In the genomic region with DNA sequence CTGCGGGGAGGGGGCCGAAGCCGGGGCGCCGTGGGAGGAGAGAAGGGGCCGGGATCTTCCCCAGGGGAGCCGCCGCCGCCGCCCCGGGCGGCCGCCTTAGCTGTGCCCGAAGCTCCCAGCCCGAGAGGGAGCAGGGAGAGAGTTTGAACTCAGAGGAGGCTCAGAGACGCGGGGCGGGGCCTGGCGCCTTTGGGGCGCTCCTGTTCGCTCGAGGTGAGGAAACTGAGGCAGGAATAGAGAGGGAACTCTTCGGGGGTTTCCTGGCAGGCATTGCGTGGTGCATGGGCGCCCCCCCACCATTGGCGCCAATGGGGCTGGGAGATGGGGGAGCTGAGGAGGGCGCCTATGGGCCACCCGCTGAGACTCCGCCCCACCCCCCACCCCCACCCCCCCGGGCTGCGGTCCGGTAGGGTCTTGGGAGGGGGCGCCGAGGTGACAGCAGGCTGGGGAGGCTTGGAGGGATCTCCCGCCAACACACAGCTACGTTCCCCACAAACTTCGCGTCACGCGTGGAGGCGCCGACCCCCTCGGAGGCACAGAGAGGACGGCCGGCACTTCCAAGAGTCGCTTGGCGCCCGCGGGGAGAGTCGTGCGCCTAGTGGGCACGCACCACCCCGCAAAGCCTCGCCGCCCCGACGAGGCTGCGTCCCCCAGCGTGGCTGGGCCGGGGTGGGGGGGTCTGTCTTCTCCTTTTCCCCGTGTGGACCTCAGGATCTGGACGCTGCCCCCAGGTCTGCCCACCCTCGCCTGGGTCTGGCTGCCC, we compare ENCODE assay signal across 8 cellular contexts. TPM values are rescaled to one million over a fixed set of nuclear protein-coding genes. Genes with fewer than 3 reads are reported as not detected.
DNase-seq lines count a peak whose midpoint lies in the region; ATAC-seq and TF ChIP-seq lines count a peak whose summit lies in the region.

No MANE protein-coding gene starts in this region.

- ATAC-seq in Right ventricle myocardium superior (ENCODE audit: poor library complexity) (no peak), GM19351 (IDR thresholded peaks at IDR 0.05; ENCODE audit: unreplicated experiment) (no peak)

- peaks cover 41% of the 10 kb centered on the region for H3K4me1 Mint-ChIP-seq in activated naive CD4-positive, alpha-beta T cell treated with anti-CD3 and anti-CD28 coated beads for 36 hours (ENCODE audit: low read depth)

- peak overlapping the region; percentile 61 for H3K4ac ChIP-seq in trophoblast cell (ENCODE audit: low read depth, low read length)

- peak overlapping the region; percentile 92 for H4K91ac ChIP-seq in trophoblast cell (ENCODE audit: low read depth, low read length)

- peak overlapping the region; percentile 78 for H3K4me2 ChIP-seq in DOHH2 (ENCODE audit: low read length)
- H3K4me2 ChIP-seq in trophoblast cell (ENCODE audit: low read length), result peak overlapping the region; percentile 87

- no peaks in the 10 kb centered on the region for H3K9me2 ChIP-seq in DOHH2 (replicated peaks; ENCODE audit: control insufficient read depth, low read length)

- H3K4me3 Mint-ChIP-seq in activated naive CD4-positive, alpha-beta T cell treated with anti-CD3 and anti-CD28 coated beads for 36 hours, result peak overlapping the region; percentile 89

- DNase-seq in LNCaP clone FGC (ENCODE audit: low read depth) (no peak), Right ventricle myocardium superior (peak; percentile 71), trophoblast cell (peak in 1 of 2 donors; percentile 31), NCI-H1092 treated with DMSO at 0.1 percent for 48 hours (lab: John Stamatoyannopoulos, UW) (no peak), dedifferentiated amniotic fluid mesenchymal stem cell (ENCODE audit: extremely low spot score) (no peak)
- peak; percentile 32 for DNase-seq in activated naive CD4-positive, alpha-beta T cell treated with anti-CD3 and anti-CD28 coated beads for 36 hours

- H3K23ac ChIP-seq in trophoblast cell (ENCODE audit: low read length), result no peak overlapping the region

- intact Hi-C loops in activated naive CD4-positive, alpha-beta T cell treated with anti-CD3 and anti-CD28 coated beads for 36 hours (cut with micrococcal nuclease), result loop anchor here (10.0 kb wide), 1 partner anchor 774 kb away; a partner anchor contains a TSS
- intact Hi-C loops in Right ventricle myocardium superior (cut with DNase I), result loop anchor here (10.0 kb wide), 1 partner anchor 244 kb away; no protein-coding TSS in a partner anchor

- peaks cover 15% of the 10 kb centered on the region for H3F3A ChIP-seq in DOHH2 (ENCODE audit: control insufficient read depth, insufficient read depth)

- peaks cover 11% of the 10 kb centered on the region for H3K27me3 Mint-ChIP-seq in activated naive CD4-positive, alpha-beta T cell treated with anti-CD3 and anti-CD28 coated beads for 36 hours (ENCODE audit: low read depth)

- H3K79me1 ChIP-seq in trophoblast cell (ENCODE audit: low read length), result peaks cover 37% of the 10 kb centered on the region

- no CpG with 5 or more reads among the region's 63 CpGs for WGBS in trophoblast cell (ENCODE audit: extremely low coverage, insufficient coverage, insufficient read length)

- peak overlapping the region; percentile 93 for H3K18ac ChIP-seq in trophoblast cell (ENCODE audit: low read length)

- H3K36me3 ChIP-seq in DOHH2 (ENCODE audit: control insufficient read depth, low read length) (peaks cover 46% of the 10 kb centered on the region), trophoblast cell (ENCODE audit: control insufficient read depth in 1 of 2, insufficient read depth in 2 of 2, low read length in 2 of 2) (peaks cover 35 to 36% of the 10 kb centered on the region in 2 experiments)

- H3K79me2 ChIP-seq in DOHH2 (ENCODE audit: control insufficient read depth, low read length), result peaks cover 47% of the 10 kb centered on the region
- H3K79me2 ChIP-seq in trophoblast cell (ENCODE audit: control insufficient read depth, insufficient read depth, low read length, poor library complexity), result peaks cover 21% of the 10 kb centered on the region

- H3K9me3 Mint-ChIP-seq in activated naive CD4-positive, alpha-beta T cell treated with anti-CD3 and anti-CD28 coated beads for 36 hours, result no peaks in the 10 kb centered on the region

- peaks cover 1% of the 10 kb centered on the region for H3K36me3 Mint-ChIP-seq in activated naive CD4-positive, alpha-beta T cell treated with anti-CD3 and anti-CD28 coated beads for 36 hours (ENCODE audit: low read depth)

- peak overlapping the region; percentile 73 for H3K27ac Mint-ChIP-seq in activated naive CD4-positive, alpha-beta T cell treated with anti-CD3 and anti-CD28 coated beads for 36 hours

- peak overlapping the region; percentile 53 for H2BK12ac ChIP-seq in trophoblast cell (ENCODE audit: low read length)

- TF ChIP-seq CTCF in DOHH2 (IDR thresholded peaks at IDR 0.05; ENCODE audit: low read depth, low read length, poor library complexity, severe bottlenecking) (no peak), LNCaP clone FGC (IDR thresholded peaks at IDR 0.05; ENCODE audit: control insufficient read depth, extremely low read depth, insufficient read depth) (no peak)

- peak overlapping the region; percentile 24 for H2AFZ ChIP-seq in trophoblast cell (ENCODE audit: insufficient read depth, low read length, poor library complexity)

- H3K9ac ChIP-seq in trophoblast cell (ENCODE audit: low read length), result peak overlapping the region; percentile 80

- H3K9me3 ChIP-seq in DOHH2 (ENCODE audit: control insufficient read depth, insufficient read depth, low read length) (no peaks in the 10 kb centered on the region), trophoblast cell (ENCODE audit: insufficient read depth, low read depth, low read length) (no peaks in the 10 kb centered on the region)

- peak overlapping the region; percentile 33 for H4K12ac ChIP-seq in trophoblast cell (ENCODE audit: low read depth, low read length)

- H3K27me3 ChIP-seq in DOHH2 (ENCODE audit: control insufficient read depth, low read length) (no peaks in the 10 kb centered on the region), trophoblast cell (ENCODE audit: insufficient read depth, low read length) (no peaks in the 10 kb centered on the region)

- H3K4me1 ChIP-seq in DOHH2 (ENCODE audit: control insufficient read depth, low read length) (peaks cover 78% of the 10 kb centered on the region), trophoblast cell (ENCODE audit: control insufficient read depth in 1 of 2, insufficient read depth in 2 of 2, low read length in 2 of 2) (peaks cover 20 to 28% of the 10 kb centered on the region in 2 experiments)

- peak overlapping the region; percentile 78 for H2BK5ac ChIP-seq in trophoblast cell (ENCODE audit: low read depth, low read length, poor library complexity)

- H3K14ac ChIP-seq in trophoblast cell (ENCODE audit: low read length), result peak overlapping the region; percentile 98

- CTCF ChIA-PET in activated naive CD4-positive, alpha-beta T cell treated with anti-CD3 and anti-CD28 coated beads for 36 hours (lab: Charles Lee), result no interaction called here

- peak overlapping the region; percentile 83 for H2BK120ac ChIP-seq in trophoblast cell (ENCODE audit: insufficient read depth, low read length, poor library complexity)

- peak overlapping the region; percentile 88 for H4K8ac ChIP-seq in trophoblast cell (ENCODE audit: low read depth, low read length)

- no peaks in the 10 kb centered on the region for H4K20me1 ChIP-seq in DOHH2 (ENCODE audit: control insufficient read depth, insufficient read depth, low read depth, low read length)

- peak overlapping the region; percentile 96 for H2AK5ac ChIP-seq in trophoblast cell (ENCODE audit: low read length)

- H3K27ac ChIP-seq in DOHH2 (ENCODE audit: low read depth, low read length) (peak overlapping the region; percentile 77), trophoblast cell (ENCODE audit: low read depth, low read length) (peak overlapping the region; percentile 75)

- H3K4me3 ChIP-seq in DOHH2 (ENCODE audit: low read length), result peak overlapping the region; percentile 81
- H3K4me3 ChIP-seq in LNCaP clone FGC (ENCODE audit: low read depth, low read length), result peak overlapping the region; percentile 68
- peak overlapping the region; percentile 73 for H3K4me3 ChIP-seq in trophoblast cell (ENCODE audit: low read depth, low read length)

RNA-seq across cellular contexts. Expression of a gene that starts 0.7 kb away (rescaled TPM):
- 10 to 100 TPM; 26.1 to 26.2 TPM for total RNA-seq in activated naive CD4-positive, alpha-beta T cell treated with anti-CD3 and anti-CD28 coated beads for 36 hours
- total RNA-seq in Right ventricle myocardium superior, result 85.1 TPM
- polyA plus RNA-seq in trophoblast cell (2013), result 37.9 and 39.2 TPM in 2 replicates

RNA-seq across cellular contexts. Expression of a gene that starts 18.3 kb away (rescaled TPM):
- not detected for total RNA-seq in activated naive CD4-positive, alpha-beta T cell treated with anti-CD3 and anti-CD28 coated beads for 36 hours
- 4.4 TPM for total RNA-seq in Right ventricle myocardium superior
- polyA plus RNA-seq in trophoblast cell (2013), result 0.05 and 0.06 TPM in 2 replicates

RNA-seq across cellular contexts. Expression of a gene that starts 18.6 kb away (rescaled TPM):
- total RNA-seq in activated naive CD4-positive, alpha-beta T cell treated with anti-CD3 and anti-CD28 coated beads for 36 hours, result not detected
- not detected for total RNA-seq in Right ventricle myocardium superior
- 0.16 and 0.17 TPM in 2 replicates for polyA plus RNA-seq in trophoblast cell (2013)

RNA-seq across cellular contexts. Expression of a gene that starts 43.7 kb away (rescaled TPM):
- total RNA-seq in activated naive CD4-positive, alpha-beta T cell treated with anti-CD3 and anti-CD28 coated beads for 36 hours, result not detected
- not detected for total RNA-seq in Right ventricle myocardium superior
- polyA plus RNA-seq in trophoblast cell (2013), result 0.14 and 0.17 TPM in 2 replicates

Comparison
In these comparisons a context has a peak if more than half of its experiments do, and no peak if none do; other contexts are left out.
1. DNase-seq: peak in activated naive CD4-positive, alpha-beta T cell treated with anti-CD3 and anti-CD28 coated beads for 36 hours (single experiment) and Right ventricle myocardium superior (single experiment); none in LNCaP clone FGC (single experiment), NCI-H1092 treated with DMSO at 0.1 percent for 48 hours (single experiment) and dedifferentiated amniotic fluid mesenchymal stem cell (single experiment).
2. Peak in every context shown above with its lines, with median percentiles within 50 percentile points of each other: H3K4me3 ChIP-seq.